Comparison of ENCODE assay signal across 34 cellular contexts in genomic region chr1:64563958-64564565, GRCh38.
"Had no signal": no experiment of that assay in that cellular context is flagged by ENCODE, and none has a peak within 500 bp of the region (broad histone marks: within the 10 kb centered on the region; RNA-seq: fewer than 3 reads in every experiment).

No MANE protein-coding gene starts in this region.

- H3K9me3 ChIP-seq: Peyer's patch, SJSA1 had no signal

- H3K36me3 Mint-ChIP-seq: activated naive CD4-positive, alpha-beta T cell treated with anti-CD3 and anti-CD28 coated beads, Interleukin-2, amount 50 U/mL, for 72 hours had no signal

- DNase-seq: activated CD4-positive, alpha-beta T cell treated with anti-CD3 and anti-CD28 coated beads for 36 hours; activated CD4-positive, alpha-beta T cell treated with anti-CD3 and anti-CD28 coated beads, Interleukin-2, amount 10 ng/mL, durations not matched to agents 7 days and 5 days; activated CD4-positive, alpha-beta T cell treated with anti-CD3 and anti-CD28 coated beads, Interleukin-2, amount 50 U/mL, for 48 hours; activated CD8-positive, alpha-beta T cell treated with anti-CD3 and anti-CD28 coated beads, Interleukin-2, amount 10 ng/mL, durations not matched to agents 7 days and 5 days; activated gamma-delta T cell treated with Interleukin-2 at 50 U/mL for 16 hours; activated naive CD4-positive, alpha-beta T cell treated with anti-CD3 and anti-CD28 coated beads for 36 hours; activated T-cell treated with anti-CD3 and anti-CD28 coated beads, Interleukin-2, amount 50 U/mL, for 24 hours; anterior cingulate cortex; brain microvascular endothelial cell; central memory CD4-positive, alpha-beta T cell; Kasumi-1; KG1; MM.1S; MV-4-11; NCI-H1092 treated with DMSO at 0.1 percent for 48 hours; NCI-H1417 treated with DMSO at 0.1 percent for 48 hours; NCI-H187 treated with DMSO at 0.1 percent for 48 hours; NCI-H2081; NCI-H2171 treated with DMSO at 0.1 percent for 48 hours; NCI-H2227 treated with DMSO at 0.1 percent for 48 hours; NCI-H446; NCI-H524; PC-3; Peyer's patch; RPMI8226; SHP77 treated with DMSO at 0.1 percent for 48 hours; SK-N-SH had no signal

- H3K27me3 Mint-ChIP-seq: activated CD4-positive, alpha-beta T cell treated with anti-CD3 and anti-CD28 coated beads for 36 hours; activated T-cell treated with anti-CD3 and anti-CD28 coated beads, Interleukin-2, amount 50 U/mL, for 24 hours had no signal

- ATAC-seq: activated CD4-positive, alpha-beta T cell treated with anti-CD3 and anti-CD28 coated beads for 36 hours; activated CD4-positive, CD25-positive, alpha-beta regulatory T cell treated with anti-CD3 and anti-CD28 coated beads, Interleukin-2, amount 50 U/mL, for 24 hours; activated CD8-positive, alpha-beta T cell treated with anti-CD3 and anti-CD28 coated beads, Interleukin-2, amount 10 ng/mL, durations not matched to agents 7 days and 5 days; activated naive CD4-positive, alpha-beta T cell treated with anti-CD3 and anti-CD28 coated beads, Interleukin-2, amount 50 U/mL, for 72 hours; PC-3; WTC11 had no signal

- H3K4me3 Mint-ChIP-seq: activated CD4-positive, alpha-beta T cell treated with anti-CD3 and anti-CD28 coated beads for 36 hours; activated CD4-positive, alpha-beta T cell treated with anti-CD3 and anti-CD28 coated beads, Interleukin-2, amount 10 ng/mL, durations not matched to agents 7 days and 5 days; activated CD8-positive, alpha-beta T cell treated with anti-CD3 and anti-CD28 coated beads, Interleukin-2, amount 10 ng/mL, durations not matched to agents 7 days and 5 days; activated naive CD4-positive, alpha-beta T cell treated with anti-CD3 and anti-CD28 coated beads for 36 hours; activated T-cell treated with anti-CD3 and anti-CD28 coated beads, Interleukin-2, amount 50 U/mL, for 24 hours; T-helper 1 cell treated with Interleukin-12 subunit alpha and Interleukin-12 subunit beta and Interleukin-4 antibody, amounts not matched to agents 30 μg/mL and 1 μg/mL, for 36 hours; T-helper 2 cell treated with Interferon-gamma antibody and Interleukin-4, amounts not matched to agents 5 μg/mL and 100 μg/mL, for 36 hours; WTC11 had no signal

- H3K4me3 ChIP-seq: Peyer's patch, SJSA1 had no signal

- H3K4me1 ChIP-seq: Peyer's patch, SJSA1 had no signal

- H3K9ac ChIP-seq: SK-N-SH had no signal

- H3K9me3 Mint-ChIP-seq: activated T-helper 2 cell treated with anti-CD3 and anti-CD28 coated beads, Interferon-gamma antibody, Interleukin-2, Interleukin-4, amounts not matched to agents 10 μg/mL and 5 μg/mL and 100 μg/mL, durations not matched to agents 14 hours and 24 hours and 36 hours; T-helper 1 cell treated with Interleukin-12 subunit alpha and Interleukin-12 subunit beta and Interleukin-4 antibody, amounts not matched to agents 30 μg/mL and 1 μg/mL, for 36 hours; WTC11 had no signal

- H3K27me3 ChIP-seq: brain microvascular endothelial cell, Peyer's patch had no signal

- H3K36me3 ChIP-seq: brain microvascular endothelial cell, Peyer's patch, SJSA1 had no signal

- H3K27ac ChIP-seq: brain microvascular endothelial cell, Peyer's patch, SJSA1 had no signal

- H3K4me1 Mint-ChIP-seq: activated CD4-positive, alpha-beta T cell treated with anti-CD3 and anti-CD28 coated beads for 36 hours; activated CD4-positive, alpha-beta T cell treated with anti-CD3 and anti-CD28 coated beads, Interleukin-2, amount 10 ng/mL, durations not matched to agents 7 days and 5 days had no signal

- H3K27ac Mint-ChIP-seq: activated CD4-positive, alpha-beta T cell treated with anti-CD3 and anti-CD28 coated beads for 36 hours; activated CD4-positive, alpha-beta T cell treated with anti-CD3 and anti-CD28 coated beads, Interleukin-2, amount 10 ng/mL, durations not matched to agents 7 days and 5 days; activated CD8-positive, alpha-beta T cell treated with anti-CD3 and anti-CD28 coated beads, Interleukin-2, amount 10 ng/mL, durations not matched to agents 7 days and 5 days; activated naive CD4-positive, alpha-beta T cell treated with anti-CD3 and anti-CD28 coated beads for 36 hours; activated naive CD4-positive, alpha-beta T cell treated with anti-CD3 and anti-CD28 coated beads, Interleukin-2, amount 50 U/mL, for 72 hours; activated T-cell treated with anti-CD3 and anti-CD28 coated beads, Interleukin-2, amount 50 U/mL, for 24 hours; activated T-helper 2 cell treated with anti-CD3 and anti-CD28 coated beads, Interferon-gamma antibody, Interleukin-2, Interleukin-4, amounts not matched to agents 10 μg/mL and 5 μg/mL and 100 μg/mL, durations not matched to agents 14 hours and 24 hours and 36 hours; T-helper 1 cell treated with Interleukin-12 subunit alpha and Interleukin-12 subunit beta and Interleukin-4 antibody, amounts not matched to agents 30 μg/mL and 1 μg/mL, for 36 hours; T-helper 2 cell treated with Interferon-gamma antibody and Interleukin-4, amounts not matched to agents 5 μg/mL and 100 μg/mL, for 36 hours; WTC11 had no signal
